18 cellular contexts compared by ENCODE assay signal in genomic region chr11:19284881-19285280, GRCh38. TPM values are rescaled to one million over a fixed set of nuclear protein-coding genes. Genes with fewer than 3 reads are reported as not detected.
DNase-seq lines count a peak whose midpoint lies in the region; ATAC-seq, FAIRE-seq and TF ChIP-seq lines count a peak whose summit lies in the region.
"Had no signal": no experiment of that assay in that cellular context is flagged by ENCODE, and none has a peak within 500 bp of the region (broad histone marks: within the 10 kb centered on the region; RNA-seq: fewer than 3 reads in every experiment).

No MANE protein-coding gene starts in this region.

- no peak overlapping the region for H3K14ac ChIP-seq in IMR-90 (replicated peaks; ENCODE audit: low read depth, low read length)
- H3K14ac ChIP-seq in H1 (ENCODE audit: insufficient read length), result no peak overlapping the region

- H3K9me1 ChIP-seq in IMR-90 (ENCODE audit: insufficient read depth, low read length), result no peaks in the 10 kb centered on the region

- POLR2A ChIA-PET in IMR-90 (lab: Charles Lee; ENCODE audit: unreplicated experiment) (no interaction called here), H1 (lab: Charles Lee; ENCODE audit: partially characterized antibody) (interaction anchor here (0.7 to 0.9 kb wide), 2 partner anchors 43 to 67 kb away, joined by 3 to 4 read pairs; no protein-coding TSS in a partner anchor)

- H3K9me3 ChIP-seq in IMR-90 (ENCODE audit: control insufficient read depth, insufficient read depth, low read length), result no peaks in the 10 kb centered on the region
- H3K9me3 ChIP-seq in H1 (ENCODE audit: insufficient read depth in 2 of 2, low read depth in 1 of 2, low read length in 1 of 2), result no peaks in the 10 kb centered on the region
- H3K9me3 ChIP-seq: BLaER1 treated with 17β-estradiol and CSF1 and Interleukin-3, amounts not matched to agents 10 nM and 100 nM; HAP-1 had no signal

- TF ChIP-seq CTCF in IMR-90 (conservative IDR thresholded peaks at IDR 0.05; ENCODE audit: low read depth, low read length) (no peak), H1 (IDR thresholded peaks at IDR 0.05; ENCODE audit: control extremely low read depth in 1 of 3, insufficient read depth in 1 of 3, low read depth in 1 of 3, low read length in 3 of 3) (no peak), neural crest cell (conservative IDR thresholded peaks at IDR 0.05) (no peak)

- intact Hi-C loops in IMR-90 (cut with micrococcal nuclease), result no loop called here
- intact Hi-C loops in activated CD4-positive, alpha-beta T cell treated with anti-CD3 and anti-CD28 coated beads, Interleukin-2, amount 10 ng/mL, durations not matched to agents 24 days and 14 days (cut with micrococcal nuclease), result no loop called here

- no peak overlapping the region for H3K4me3 Mint-ChIP-seq in neural crest cell
- no peak overlapping the region for H3K4me3 Mint-ChIP-seq in activated CD4-positive, alpha-beta T cell treated with anti-CD3 and anti-CD28 coated beads, Interleukin-2, amount 10 ng/mL, durations not matched to agents 24 days and 14 days
- H3K4me3 Mint-ChIP-seq: B cell; CD8-positive, alpha-beta T cell had no signal

- no peaks in the 10 kb centered on the region for H3K36me3 ChIP-seq in IMR-90 (ENCODE audit: control insufficient read depth, insufficient read depth, low read length)
- no peaks in the 10 kb centered on the region for H3K36me3 ChIP-seq in H1 (ENCODE audit: control insufficient read depth in 2 of 4, insufficient read depth in 4 of 4, low read length in 3 of 4)
- H3K36me3 ChIP-seq in mesendoderm (ENCODE audit: control insufficient read depth, insufficient read depth, low read length), result no peaks in the 10 kb centered on the region
- H3K36me3 ChIP-seq: BLaER1 treated with 17β-estradiol and CSF1 and Interleukin-3, amounts not matched to agents 10 nM and 100 nM; HAP-1 had no signal

- H2BK20ac ChIP-seq in IMR-90 (ENCODE audit: low read depth, low read length) (no peak overlapping the region), H1 (ENCODE audit: low read length) (no peak overlapping the region)

- no peak overlapping the region for H2AK5ac ChIP-seq in IMR-90 (ENCODE audit: low read depth, low read length)
- no peak overlapping the region for H2AK5ac ChIP-seq in H1 (ENCODE audit: low read depth, low read length)
- H2AK5ac ChIP-seq in mesendoderm (ENCODE audit: low read length), result peak overlapping the region; percentile 4

- no peak overlapping the region for H2AK9ac ChIP-seq in IMR-90 (replicated peaks; ENCODE audit: low read depth, low read length, poor library complexity)

- CTCF ChIA-PET in IMR-90 (lab: Yijun Ruan, JAX) (no interaction called here), H1 (lab: Charles Lee; ENCODE audit: partially characterized antibody) (interaction anchor here (0.6 to 2.2 kb wide), 2 partner anchors 19 to 25 kb away, joined by 4 to 6 read pairs; no protein-coding TSS in a partner anchor)

- H4K8ac ChIP-seq in IMR-90 (ENCODE audit: low read depth in 2 of 2, low read length in 2 of 2) (no peak overlapping the region), H1 (ENCODE audit: extremely low read depth, insufficient read depth, low read length) (no peak overlapping the region), mesendoderm (ENCODE audit: low read depth, low read length) (no peak overlapping the region)

- H2BK12ac ChIP-seq in H1 (ENCODE audit: low read depth, low read length), result no peak overlapping the region

- TF ChIP-seq EP300 in H1 (IDR thresholded peaks at IDR 0.05; ENCODE audit: borderline replicate concordance in 1 of 2, low read depth in 2 of 2, low read length in 2 of 2), result no peak

- FAIRE-seq in H1 (lab: Jason Lieb, UNC), result no peak
- FAIRE-seq: GM12878, GM19239, HTR-8/SVneo had no signal

- WGBS in IMR-90 (ENCODE audit: extremely low coverage in 2 of 2, insufficient read length in 1 of 2), 2 experiments, result no CpG with 5 or more reads among the region's 3 CpGs
- WGBS in H1 (ENCODE audit: extremely low coverage in 1 of 2, insufficient coverage in 1 of 2, insufficient read length in 1 of 2, insufficient replicate concordance in 2 of 2, low coverage in 1 of 2, low lambda C conversion rate in 2 of 2, missing lambda C conversion rate in 1 of 2), 2 experiments, result 91% methylated on average over 3 of the region's 3 CpGs; no CpG with 5 or more reads in 1 of the 2 experiments
- WGBS in mesendoderm (ENCODE audit: extremely low coverage, insufficient coverage, low lambda C conversion rate), result no CpG with 5 or more reads among the region's 3 CpGs

- H3K4me3 ChIP-seq in IMR-90 (ENCODE audit: insufficient read depth, low read depth, low read length), result no peak overlapping the region
- H3K4me3 ChIP-seq in H1 (ENCODE audit: extremely low read depth in 1 of 4, insufficient read depth in 2 of 4, low read depth in 3 of 4, low read length in 4 of 4), result no peak overlapping the region
- H3K4me3 ChIP-seq in mesendoderm (ENCODE audit: low read length), result no peak overlapping the region
- H3K4me3 ChIP-seq: BLaER1 treated with 17β-estradiol and CSF1 and Interleukin-3, amounts not matched to agents 10 nM and 100 nM; GM12878; HAP-1 had no signal

- ATAC-seq in IMR-90 (ENCODE audit: low read depth), result no peak
- no peak for ATAC-seq in HG02870 (IDR thresholded peaks at IDR 0.05; ENCODE audit: unreplicated experiment)
- ATAC-seq: CD8-positive, alpha-beta T cell; GM12878 had no signal

- TF ChIP-seq POLR2A in IMR-90 (IDR thresholded peaks at IDR 0.05; ENCODE audit: low read depth, low read length) (no peak), H1 (IDR thresholded peaks at IDR 0.05; ENCODE audit: control extremely low read depth in 1 of 2, low read depth in 2 of 2, low read length in 2 of 2) (no peak)

- H3K4me2 ChIP-seq in IMR-90 (ENCODE audit: low read depth, low read length), result no peak overlapping the region
- H3K4me2 ChIP-seq in H1 (ENCODE audit: insufficient read depth in 1 of 2, low read depth in 2 of 2, low read length in 2 of 2), result no peak overlapping the region
- H3K4me2 ChIP-seq in mesendoderm (ENCODE audit: low read length), result no peak overlapping the region

- no peaks in the 10 kb centered on the region for H4K20me1 ChIP-seq in IMR-90 (ENCODE audit: insufficient read depth, low read length)
- H4K20me1 ChIP-seq in H1 (replicated peaks in 1 of 2; ENCODE audit: control insufficient read depth in 1 of 2, insufficient read depth in 2 of 2, low read length in 2 of 2), result no peaks in the 10 kb centered on the region
- H4K20me1 ChIP-seq: BLaER1 treated with 17β-estradiol and CSF1 and Interleukin-3, amounts not matched to agents 10 nM and 100 nM had no signal

- TF ChIP-seq RAD21 in IMR-90 (IDR thresholded peaks at IDR 0.05; ENCODE audit: low read length), result no peak
- TF ChIP-seq RAD21 in H1 (IDR thresholded peaks at IDR 0.05 in 1 of 2, conservative IDR thresholded peaks at IDR 0.05 in 1 of 2; ENCODE audit: low read depth in 2 of 2, low read length in 2 of 2), result no peak

- H3K9me3 Mint-ChIP-seq in neural crest cell, result no peaks in the 10 kb centered on the region
- H3K9me3 Mint-ChIP-seq in activated CD4-positive, alpha-beta T cell treated with anti-CD3 and anti-CD28 coated beads, Interleukin-2, amount 10 ng/mL, durations not matched to agents 24 days and 14 days, result no peaks in the 10 kb centered on the region
- H3K9me3 Mint-ChIP-seq: CD8-positive, alpha-beta T cell had no signal

- H3K4me1 ChIP-seq in IMR-90 (ENCODE audit: control insufficient read depth, insufficient read depth, low read length), result no peaks in the 10 kb centered on the region
- peaks cover 0 to 8% (median 2%) of the 10 kb centered on the region in 4 experiments; a peak in 2 of 7 replicates for H3K4me1 ChIP-seq in H1 (replicated peaks in 1 of 4; ENCODE audit: control insufficient read depth in 3 of 4, insufficient read depth in 4 of 4, low read length in 3 of 4)
- peaks cover 22% of the 10 kb centered on the region for H3K4me1 ChIP-seq in mesendoderm (ENCODE audit: control insufficient read depth, low read depth, low read length)
- H3K4me1 ChIP-seq: HAP-1 had no signal

- H2BK120ac ChIP-seq in IMR-90 (ENCODE audit: low read depth, low read length) (no peak overlapping the region), H1 (replicated peaks; ENCODE audit: low read depth, low read length) (no peak overlapping the region), mesendoderm (ENCODE audit: low read depth, low read length) (no peak overlapping the region)

- peak overlapping the region; percentile 47 for H3K27ac Mint-ChIP-seq in neural crest cell (ENCODE audit: unreplicated experiment)
- no peak overlapping the region for H3K27ac Mint-ChIP-seq in activated CD4-positive, alpha-beta T cell treated with anti-CD3 and anti-CD28 coated beads, Interleukin-2, amount 10 ng/mL, durations not matched to agents 24 days and 14 days
- H3K27ac Mint-ChIP-seq: B cell; CD8-positive, alpha-beta T cell had no signal

- no peak overlapping the region for H3K4ac ChIP-seq in IMR-90 (ENCODE audit: low read depth, low read length)
- H3K4ac ChIP-seq in H1 (replicated peaks; ENCODE audit: insufficient read length, low read depth, low read length), result no peak overlapping the region
- H3K4ac ChIP-seq in mesendoderm (ENCODE audit: low read depth, low read length), result no peak overlapping the region

- H2AFZ ChIP-seq in IMR-90 (replicated peaks; ENCODE audit: low read length, poor library complexity) (peak overlapping the region; percentile 33), H1 (ENCODE audit: low read length) (0 out of 2 replicates have a peak overlapping the region, but pooled peaks have one; percentile 59)

- H3K79me2 ChIP-seq in H1 (ENCODE audit: control insufficient read depth in 1 of 2, insufficient read depth in 2 of 2, low read length in 2 of 2), result no peaks in the 10 kb centered on the region
- H3K79me2 ChIP-seq in mesendoderm (ENCODE audit: control insufficient read depth, insufficient read depth, low read length), result no peaks in the 10 kb centered on the region

- no peak for DNase-seq in IMR-90
- no peak for DNase-seq in H1 (ENCODE audit: low read depth in 1 of 2, low spot score in 2 of 2)
- DNase-seq in mesendoderm, result peak; percentile 92
- no peak for DNase-seq in neural crest cell (ENCODE audit: low read depth, low spot score)
- no peak for DNase-seq in activated gamma-delta T cell (lab: John Stamatoyannopoulos, UW)
- DNase-seq in activated CD4-positive, alpha-beta T cell treated with anti-CD3 and anti-CD28 coated beads, Interleukin-2, amount 10 ng/mL, durations not matched to agents 24 days and 14 days, result no peak
- no peak for DNase-seq in NCI-H510A (lab: John Stamatoyannopoulos, UW)
- DNase-seq: Calu3; CD8-positive, alpha-beta T cell; DMS79 treated with DMSO at 0.1 percent for 48 hours had no signal

- H3K9ac ChIP-seq in IMR-90 (ENCODE audit: low read depth, low read length) (no peak overlapping the region), H1 (replicated peaks in 1 of 4; ENCODE audit: extremely low read depth in 1 of 4, low read depth in 3 of 4, low read length in 3 of 4) (no peak overlapping the region), mesendoderm (ENCODE audit: low read length) (no peak overlapping the region)
- H3K9ac ChIP-seq: BLaER1 treated with 17β-estradiol and CSF1 and Interleukin-3, amounts not matched to agents 10 nM and 100 nM had no signal

- in situ Hi-C loops in IMR-90 (cut with MboI; ENCODE audit: low sequenced_read_pairs), result no loop called here

- H3K27me3 ChIP-seq in IMR-90 (ENCODE audit: control insufficient read depth, insufficient read depth, low read length), result peaks cover 20% of the 10 kb centered on the region
- no peaks in the 10 kb centered on the region for H3K27me3 ChIP-seq in H1 (replicated peaks in 1 of 4; ENCODE audit: control insufficient read depth in 3 of 4, extremely low read depth in 1 of 4, insufficient read depth in 3 of 4, low read length in 3 of 4)
- H3K27me3 ChIP-seq in mesendoderm (ENCODE audit: insufficient read depth, low read length, poor library complexity), result no peaks in the 10 kb centered on the region
- H3K27me3 ChIP-seq: BLaER1 treated with 17β-estradiol and CSF1 and Interleukin-3, amounts not matched to agents 10 nM and 100 nM had no signal

- no peaks in the 10 kb centered on the region for H3K79me1 ChIP-seq in IMR-90 (ENCODE audit: low read depth in 1 of 2, low read length in 2 of 2)
- H3K79me1 ChIP-seq in H1 (ENCODE audit: low read depth, low read length), result no peaks in the 10 kb centered on the region
- H3K79me1 ChIP-seq in mesendoderm (ENCODE audit: low read length), result no peaks in the 10 kb centered on the region

- dilution Hi-C loops in IMR-90 (cut with HindIII; ENCODE audit: low sequenced_read_pairs, unreplicated experiment), result no loop called here

- H3K18ac ChIP-seq in IMR-90 (ENCODE audit: low read depth, low read length) (no peak overlapping the region), H1 (ENCODE audit: extremely low read depth, low read length) (no peak overlapping the region), mesendoderm (ENCODE audit: low read length) (no peak overlapping the region)

- H3K27ac ChIP-seq in IMR-90 (ENCODE audit: insufficient read depth, low read length) (no peak overlapping the region), H1 (ENCODE audit: low read depth, low read length) (no peak overlapping the region), mesendoderm (ENCODE audit: low read depth, low read length) (peak overlapping the region; percentile 2)
- H3K27ac ChIP-seq: BLaER1 treated with 17β-estradiol and CSF1 and Interleukin-3, amounts not matched to agents 10 nM and 100 nM had no signal

- peaks cover 3% of the 10 kb centered on the region for H3K27me3 Mint-ChIP-seq in neural crest cell (ENCODE audit: low read depth)
- peaks cover 2% of the 10 kb centered on the region for H3K27me3 Mint-ChIP-seq in activated CD4-positive, alpha-beta T cell treated with anti-CD3 and anti-CD28 coated beads, Interleukin-2, amount 10 ng/mL, durations not matched to agents 24 days and 14 days
- H3K27me3 Mint-ChIP-seq: B cell had no signal

- peaks cover 8% of the 10 kb centered on the region for H3K4me1 Mint-ChIP-seq in neural crest cell
- H3K4me1 Mint-ChIP-seq in activated CD4-positive, alpha-beta T cell treated with anti-CD3 and anti-CD28 coated beads, Interleukin-2, amount 10 ng/mL, durations not matched to agents 24 days and 14 days, result peaks cover 8% of the 10 kb centered on the region

- H2BK15ac ChIP-seq in IMR-90 (ENCODE audit: low read depth, low read length), result no peak overlapping the region
- H2BK15ac ChIP-seq in H1 (ENCODE audit: low read length), result no peak overlapping the region
- no peak overlapping the region for H2BK15ac ChIP-seq in mesendoderm (replicated peaks; ENCODE audit: low read depth)

- no peak overlapping the region for H4K91ac ChIP-seq in IMR-90 (ENCODE audit: insufficient read depth, low read depth, low read length)
- no peak overlapping the region for H4K91ac ChIP-seq in H1 (replicated peaks; ENCODE audit: insufficient read length, low read length)

- no peaks in the 10 kb centered on the region for H3K23me2 ChIP-seq in H1 (ENCODE audit: low read depth, low read length)

- H3K36me3 Mint-ChIP-seq in neural crest cell (ENCODE audit: low read depth), result no peaks in the 10 kb centered on the region
- H3K36me3 Mint-ChIP-seq in activated CD4-positive, alpha-beta T cell treated with anti-CD3 and anti-CD28 coated beads, Interleukin-2, amount 10 ng/mL, durations not matched to agents 24 days and 14 days (ENCODE audit: low read depth), result no peaks in the 10 kb centered on the region
- H3K36me3 Mint-ChIP-seq: CD8-positive, alpha-beta T cell; IgD-negative memory B cell had no signal

- H2BK5ac ChIP-seq in IMR-90 (ENCODE audit: low read depth, low read length, poor library complexity, severe bottlenecking) (no peak overlapping the region), H1 (ENCODE audit: low read depth, low read length) (no peak overlapping the region), mesendoderm (ENCODE audit: low read length) (peak overlapping the region; percentile 7)

- H3K56ac ChIP-seq in IMR-90 (ENCODE audit: extremely low read depth, insufficient read depth, low read length) (no peak overlapping the region), H1 (replicated peaks; ENCODE audit: insufficient read length, low read depth, low read length) (no peak overlapping the region), mesendoderm (ENCODE audit: low read length) (peak overlapping the region; percentile 17)

- H3K23ac ChIP-seq in IMR-90 (ENCODE audit: low read depth, low read length), result no peak overlapping the region
- H3K23ac ChIP-seq in H1 (ENCODE audit: insufficient read length), result no peak overlapping the region
- H3K23ac ChIP-seq in mesendoderm (ENCODE audit: low read length), result no peak overlapping the region

- no peak overlapping the region for H4K5ac ChIP-seq in IMR-90 (ENCODE audit: low read depth, low read length)
- H4K5ac ChIP-seq in H1 (ENCODE audit: insufficient read length, low read depth, low read length), result no peak overlapping the region
- H4K5ac ChIP-seq in mesendoderm (ENCODE audit: low read length), result no peak overlapping the region

- no TSS peak for BruUV-seq in IMR-90 (replicated peaks; lab: Mats Ljungman, UMichigan)

RNA-seq across cellular contexts. Expression of gene E2F8, which starts 44.1 kb away (rescaled TPM):
- total RNA-seq in IMR-90 (2012; rRNA removed) (1.1 TPM in 2 replicates), neural crest cell (11.3 and 11.5 TPM in 2 replicates)
- polyA plus RNA-seq in IMR-90 (2012; rRNA removed) (2.3 and 2.6 TPM in 2 replicates), H1 (2011; rRNA removed) (3.8 and 5.4 TPM in 2 replicates)
- 0.51 and 0.92 TPM in 2 replicates for polyA plus RNA-seq in IMR-90 (2012; cell fraction: cytosol; rRNA removed)
- polyA plus RNA-seq in IMR-90 (2012; cell fraction: nucleus; rRNA removed; ENCODE audit: low replicate concordance), result 2.1 and 2.6 TPM in 2 replicates
- total RNA-seq in H1 (2021; fragmentation: NEBNext Ultra II Directional; extraction: Animal tissue kit (Norgen Biotek cat#: 25700)), result 11.4 and 11.5 TPM in 2 replicates
- 4.3 TPM for polyA plus RNA-seq in H1 (2011; cell fraction: cytosol; rRNA removed)
- 7.9 TPM for polyA plus RNA-seq in H1 (2011; cell fraction: nucleus; rRNA removed)
- 5.0 to 9.1 TPM (median 6.0 TPM) in 4 replicates for polyA plus RNA-seq in H1 (2012, experiment 1 of 2)
- polyA plus RNA-seq in H1 (2012, experiment 2 of 2), result 0.60 TPM
- 6.8 TPM for polyA plus RNA-seq in H1 (2013, experiment 1 of 2)
- 6.8 TPM for polyA plus RNA-seq in H1 (2013, experiment 2 of 2)
- polyA minus RNA-seq in H1 (2011; rRNA and poly(A)+ RNA removed), result 4.1 and 5.9 TPM in 2 replicates
- 2.2 TPM for polyA minus RNA-seq in H1 (2011; cell fraction: cytosol; rRNA and poly(A)+ RNA removed)
- 15.6 TPM for polyA minus RNA-seq in H1 (2011; cell fraction: nucleus; rRNA and poly(A)+ RNA removed)
- polyA plus RNA-seq in mesendoderm (2013, experiment 1 of 2), result 12.0 TPM
- 12.9 TPM for polyA plus RNA-seq in mesendoderm (2013, experiment 2 of 2)
- total RNA-seq in activated CD4-positive, alpha-beta T cell treated with anti-CD3 and anti-CD28 coated beads, Interleukin-2, amount 10 ng/mL, durations not matched to agents 24 days and 14 days, result 27.4 and 29.0 TPM in 2 replicates
- polyA plus RNA-seq: IgD-negative memory B cell had no signal
